Comparison of ENCODE assay signal across 10 cellular contexts in genomic region chr2:25159947-25160346, GRCh38. TPM values are rescaled to one million over a fixed set of nuclear protein-coding genes. Genes with fewer than 3 reads are reported as not detected.
DNase-seq lines count a peak whose midpoint lies in the region; ATAC-seq and TF ChIP-seq lines count a peak whose summit lies in the region.
"Had no signal": no experiment of that assay in that cellular context is flagged by ENCODE, and none has a peak within 500 bp of the region (broad histone marks: within the 10 kb centered on the region; RNA-seq: fewer than 3 reads in every experiment).

No MANE protein-coding gene starts in this region.

- no peak for ATAC-seq in activated T-helper 17 cell treated with anti-CD3 and anti-CD28 coated beads, Interleukin-2, amount 50 U/mL, for 72 hours (replicated peaks)
- ATAC-seq in natural killer cell (no peak), HG03565 (IDR thresholded peaks at IDR 0.05; ENCODE audit: unreplicated experiment) (no peak)

- no peak for TF ChIP-seq CTCF in natural killer cell (IDR thresholded peaks at IDR 0.05)

- H3K4me3 Mint-ChIP-seq in IgD-negative memory B cell (peak overlapping the region; percentile 28 to 81 (median 70)), natural killer cell (peak overlapping the region; percentile 45)
- H3K4me3 Mint-ChIP-seq in activated T-helper 17 cell treated with anti-CD3 and anti-CD28 coated beads, Interleukin-2, amount 50 U/mL, for 72 hours = peak overlapping the region; percentile 80

- H3K9me3 Mint-ChIP-seq in IgD-negative memory B cell = no peaks in the 10 kb centered on the region
- no peaks in the 10 kb centered on the region for H3K9me3 Mint-ChIP-seq in activated T-helper 17 cell treated with anti-CD3 and anti-CD28 coated beads, Interleukin-2, amount 50 U/mL, for 72 hours
- no peaks in the 10 kb centered on the region for H3K9me3 Mint-ChIP-seq in natural killer cell

- in situ Hi-C loops in ACHN (cut with HindIII; ENCODE audit: low pct_ligation_motif_present, low pct_unique_long_range_greater_than_20kb, low sequenced_read_pairs) = loop anchor here (25.0 kb wide), 1 partner anchor 173 kb away; no protein-coding TSS in a partner anchor

- peaks cover under 1% of the 10 kb centered on the region for H3K36me3 Mint-ChIP-seq in IgD-negative memory B cell
- no peaks in the 10 kb centered on the region for H3K36me3 Mint-ChIP-seq in activated T-helper 17 cell treated with anti-CD3 and anti-CD28 coated beads, Interleukin-2, amount 50 U/mL, for 72 hours (ENCODE audit: low read depth)
- no peaks in the 10 kb centered on the region for H3K36me3 Mint-ChIP-seq in natural killer cell

- DNase-seq in DMS53 (lab: John Stamatoyannopoulos, UW) (peak; percentile 36), DMS53 treated with DMSO at 0.1 percent for 48 hours (lab: John Stamatoyannopoulos, UW; ENCODE audit: unreplicated experiment) (no peak), natural killer cell (no peak), ACHN (no peak), pons (ENCODE audit: low spot score) (no peak)
- DNase-seq: right cardiac atrium had no signal

- H3K27me3 Mint-ChIP-seq in IgD-negative memory B cell (no peaks in the 10 kb centered on the region), natural killer cell (ENCODE audit: low read depth in 2 of 2) (peaks cover 7 to 13% of the 10 kb centered on the region in 2 donors)
- H3K27me3 Mint-ChIP-seq in activated T-helper 17 cell treated with anti-CD3 and anti-CD28 coated beads, Interleukin-2, amount 50 U/mL, for 72 hours = peaks cover 3% of the 10 kb centered on the region

- peaks cover 3 to 11% (median 11%) of the 10 kb centered on the region in 3 donors for H3K4me1 Mint-ChIP-seq in IgD-negative memory B cell
- no peaks in the 10 kb centered on the region for H3K4me1 Mint-ChIP-seq in activated T-helper 17 cell treated with anti-CD3 and anti-CD28 coated beads, Interleukin-2, amount 50 U/mL, for 72 hours
- peaks cover 5 to 9% of the 10 kb centered on the region in 2 donors for H3K4me1 Mint-ChIP-seq in natural killer cell

- H3K27ac Mint-ChIP-seq in IgD-negative memory B cell (peak overlapping the region in 1 of 3 donors; percentile 80), natural killer cell (peak overlapping the region; percentile 81 to 85)
- peak overlapping the region; percentile 16 for H3K27ac Mint-ChIP-seq in activated T-helper 17 cell treated with anti-CD3 and anti-CD28 coated beads, Interleukin-2, amount 50 U/mL, for 72 hours

- intact Hi-C loops in natural killer cell (cut with micrococcal nuclease) = no loop called here

RNA-seq across cellular contexts. Expression of gene POMC, which starts 8.4 kb away (rescaled TPM):
- 10.1 TPM for polyA plus RNA-seq in IgD-negative memory B cell
- total RNA-seq in activated T-helper 17 cell treated with anti-CD3 and anti-CD28 coated beads, Interleukin-2, amount 50 U/mL, for 72 hours = 1 to 10 TPM; 5.2 to 6.1 TPM
- total RNA-seq in natural killer cell = 1 to 10 TPM; 4.9 to 6.6 (median 6.0) TPM
- total RNA-seq: A172 had no signal
